Comparison of ENCODE assay signal across 6 cellular contexts in the genomic region with DNA sequence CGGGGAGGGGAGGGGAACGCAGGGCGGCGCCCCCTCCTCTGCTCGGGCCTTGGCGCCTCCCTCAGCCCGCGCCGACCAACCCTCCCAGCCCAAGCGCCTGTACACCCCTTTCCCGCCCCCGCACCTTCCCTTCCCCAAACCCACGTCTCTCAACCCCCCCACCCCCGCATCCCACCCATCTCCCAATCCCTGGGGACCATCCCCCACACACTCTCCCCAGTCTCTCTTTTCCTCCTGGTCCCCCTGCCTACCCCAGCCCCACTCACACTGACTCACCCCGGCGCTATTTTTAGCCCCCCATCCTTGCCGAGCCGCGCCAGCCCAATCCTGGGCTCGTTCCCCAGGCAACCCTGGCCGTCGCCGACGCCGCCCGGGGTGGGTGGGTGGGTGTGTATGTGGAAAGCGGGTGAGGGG. TPM values are rescaled to one million over a fixed set of nuclear protein-coding genes. Genes with fewer than 3 reads are reported as not detected.
A peak's percentile ranks its signal among the peaks of the same experiment; 100 is the strongest.
DNase-seq lines count a peak whose midpoint lies in the region; ATAC-seq and TF ChIP-seq lines count a peak whose summit lies in the region.

No MANE protein-coding gene starts in this region.

- no peak for TF ChIP-seq CTCF in DOHH2 (IDR thresholded peaks at IDR 0.05; ENCODE audit: low read depth, low read length, poor library complexity, severe bottlenecking)

- peak overlapping the region; percentile 99 for H3K4me2 ChIP-seq in DOHH2 (ENCODE audit: low read length)

- H3K27ac ChIP-seq in DOHH2 (ENCODE audit: low read depth, low read length) (peak overlapping the region; percentile 89), SK-N-MC (peak overlapping the region; percentile 96), urinary bladder (ENCODE audit: low read depth) (peak overlapping the region; percentile 91)

- peaks cover 12% of the 10 kb centered on the region for H3F3A ChIP-seq in DOHH2 (ENCODE audit: control insufficient read depth, insufficient read depth)

- H3K27me3 ChIP-seq in DOHH2 (ENCODE audit: control insufficient read depth, low read length), result no peaks in the 10 kb centered on the region
- H3K27me3 ChIP-seq in iPS-15b (ENCODE audit: control insufficient read depth, insufficient read depth, low read length), result no peaks in the 10 kb centered on the region

- peaks cover 49% of the 10 kb centered on the region for H3K4me1 ChIP-seq in DOHH2 (ENCODE audit: control insufficient read depth, low read length)
- peaks cover 22% of the 10 kb centered on the region for H3K4me1 ChIP-seq in iPS-15b (ENCODE audit: control insufficient read depth, insufficient read depth, low read length)
- H3K4me1 ChIP-seq in urinary bladder (ENCODE audit: insufficient read depth), result peaks cover 3% of the 10 kb centered on the region

- WGBS in urinary bladder, result under 1% methylated on average over 27 of the region's 27 CpGs

- H3K9me3 ChIP-seq in DOHH2 (ENCODE audit: control insufficient read depth, insufficient read depth, low read length) (no peaks in the 10 kb centered on the region), SK-N-MC (ENCODE audit: low read depth, low read length) (no peaks in the 10 kb centered on the region), iPS-15b (ENCODE audit: control insufficient read depth, insufficient read depth, low read length) (no peaks in the 10 kb centered on the region)

- no peak for DNase-seq in SK-N-MC (ENCODE audit: low read depth, low spot score)
- no peak for DNase-seq in NCI-H345 treated with DMSO at 0.1 percent for 48 hours (lab: John Stamatoyannopoulos, UW; ENCODE audit: unreplicated experiment)

- no peaks in the 10 kb centered on the region for H3K9me2 ChIP-seq in DOHH2 (replicated peaks; ENCODE audit: control insufficient read depth, low read length)

- H3K79me2 ChIP-seq in DOHH2 (ENCODE audit: control insufficient read depth, low read length), result peaks cover 28% of the 10 kb centered on the region

- H4K20me1 ChIP-seq in DOHH2 (ENCODE audit: control insufficient read depth, insufficient read depth, low read depth, low read length), result 0 out of 2 replicates have a peak, but pooled peaks cover 3% of the 10 kb centered on the region

- H3K4me3 ChIP-seq in DOHH2 (ENCODE audit: low read length) (peak overlapping the region; percentile 78), SK-N-MC (peak overlapping the region; percentile 94), iPS-15b (ENCODE audit: low read depth, low read length) (peak overlapping the region; percentile 67), urinary bladder (ENCODE audit: low read depth, low read length) (peak overlapping the region; percentile 65)

- H3K9ac ChIP-seq in SK-N-MC (ENCODE audit: insufficient read length) (no peak overlapping the region), iPS-15b (ENCODE audit: low read depth, low read length) (no peak overlapping the region)

- H3K36me3 ChIP-seq in DOHH2 (ENCODE audit: control insufficient read depth, low read length), result peaks cover 2% of the 10 kb centered on the region
- H3K36me3 ChIP-seq in SK-N-MC (ENCODE audit: insufficient read depth, low read length), result no peaks in the 10 kb centered on the region
- H3K36me3 ChIP-seq in iPS-15b (ENCODE audit: control insufficient read depth, insufficient read depth, low read length), result no peaks in the 10 kb centered on the region
- no peaks in the 10 kb centered on the region for H3K36me3 ChIP-seq in urinary bladder (ENCODE audit: insufficient read depth)

- ATAC-seq in GM21528 (IDR thresholded peaks at IDR 0.05; ENCODE audit: low FRiP score, unreplicated experiment), result no peak

RNA-seq across cellular contexts. Expression of a gene that starts 11.7 kb away (rescaled TPM):
- 14.0 TPM for total RNA-seq in urinary bladder
- 59.5 TPM for polyA plus RNA-seq in urinary bladder

RNA-seq across cellular contexts. Expression of a gene that starts 21.2 kb away (rescaled TPM):
- not detected for total RNA-seq in urinary bladder
- polyA plus RNA-seq in urinary bladder, result 1.0 TPM

RNA-seq across cellular contexts. Expression of a gene that starts 21.7 kb away (rescaled TPM):
- total RNA-seq in urinary bladder, result 15.9 TPM
- 20.9 TPM for polyA plus RNA-seq in urinary bladder

RNA-seq across cellular contexts. Expression of a gene that starts 25.8 kb away (rescaled TPM):
- 17.9 TPM for total RNA-seq in urinary bladder
- polyA plus RNA-seq in urinary bladder, result 50.9 TPM

RNA-seq across cellular contexts. Expression of a gene that starts 32.3 kb away (rescaled TPM):
- not detected for total RNA-seq in urinary bladder
- 0.94 TPM for polyA plus RNA-seq in urinary bladder
